ENCODE assay signal across 25 cellular contexts in the genomic region with DNA sequence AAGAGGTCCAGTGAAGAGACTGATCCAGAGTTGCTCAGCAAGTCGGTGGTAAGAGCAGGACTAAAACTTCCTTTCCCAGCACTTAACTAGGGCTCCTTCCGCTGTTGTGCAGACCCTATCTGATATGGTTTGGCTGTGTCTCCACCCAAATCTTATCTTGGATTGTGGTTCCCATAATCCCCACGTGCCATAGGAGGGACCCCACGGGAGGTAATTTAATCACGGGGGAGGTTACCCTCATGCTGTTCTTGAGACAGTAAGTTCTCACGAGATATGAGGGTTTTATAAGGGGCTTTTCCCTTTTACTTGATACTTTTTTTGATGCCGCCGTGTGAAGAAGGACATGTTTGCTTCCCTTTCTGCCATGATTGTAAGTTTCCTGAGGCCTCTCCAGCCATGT.
"Had no signal": no experiment of that assay in that cellular context is flagged by ENCODE, and none has a peak within 500 bp of the region (broad histone marks: within the 10 kb centered on the region; RNA-seq: fewer than 3 reads in every experiment).

No MANE protein-coding gene starts in this region.

- H3K4me1 ChIP-seq: Peyer's patch, SJCRH30 had no signal

- H3K27me3 ChIP-seq: MG63, Peyer's patch had no signal

- FAIRE-seq: HepG2 had no signal

- H3K27ac ChIP-seq: PC-9, Peyer's patch, SJCRH30 had no signal

- H3K36me3 ChIP-seq: MG63, Peyer's patch, SJCRH30 had no signal

- ATAC-seq: HepG2, Right ventricle myocardium inferior, SK-N-SH treated with all-trans-retinoic acid at 6 μM for 48 hours had no signal

- H3K4me2 ChIP-seq: PC-9 had no signal

- H3K4me3 ChIP-seq: MG63, PC-9, Peyer's patch, SJCRH30 had no signal

- DNase-seq: IMR-90, Karpas-422, KG1, MG63, NCI-H1092, NCI-H1105 treated with DMSO at 0.1 percent for 48 hours, NCI-H1417 treated with DMSO at 0.1 percent for 48 hours, NCI-H146, NCI-H187, NCI-H2029, NCI-H2081 treated with DMSO at 0.1 percent for 48 hours, NCI-H2171, NCI-H226, NCI-H446, NCI-H510A, NCI-H524 treated with DMSO at 0.1 percent for 48 hours, NCI-H69, NCI-H774, PC-9, Peyer's patch, SHP77 treated with DMSO at 0.1 percent for 48 hours, SJCRH30 had no signal

- H3K9me3 ChIP-seq: MG63, Peyer's patch, SJCRH30 had no signal
